Comparison of ENCODE assay signal across 17 cellular contexts in genomic region chr2:109368798-109369197, GRCh38.
DNase-seq lines count a peak whose midpoint lies in the region; ATAC-seq and TF ChIP-seq lines count a peak whose summit lies in the region.
"Had no signal": no experiment of that assay in that cellular context is flagged by ENCODE, and none has a peak within 500 bp of the region (broad histone marks: within the 10 kb centered on the region; RNA-seq: fewer than 3 reads in every experiment).

No MANE protein-coding gene starts in this region.

- no peak overlapping the region for H3K4me2 ChIP-seq in GM23338
- H3K4me2 ChIP-seq: PC-9 had no signal

- H2AFZ ChIP-seq in GM23338: no peak overlapping the region
- H2AFZ ChIP-seq: PC-9 had no signal

- no peak for TF ChIP-seq EP300 in stomach (IDR thresholded peaks at IDR 0.05)

- H3K9me3 ChIP-seq in HEK293 (ENCODE audit: control insufficient read depth, insufficient read depth, low read depth, low read length) (no peaks in the 10 kb centered on the region), endodermal cell (ENCODE audit: control insufficient read depth, low read length) (no peaks in the 10 kb centered on the region), stomach (no peaks in the 10 kb centered on the region)

- H3K27me3 Mint-ChIP-seq in GM23338 (ENCODE audit: insufficient read depth, low read depth, poor library complexity) (peaks cover 2% of the 10 kb centered on the region), endodermal cell (ENCODE audit: insufficient read depth) (no peaks in the 10 kb centered on the region)
- H3K27me3 Mint-ChIP-seq: B cell; CD4-positive, alpha-beta T cell had no signal

- H3K9me2 ChIP-seq in GM23338 (ENCODE audit: insufficient read depth): no peaks in the 10 kb centered on the region

- no peaks in the 10 kb centered on the region for H4K20me1 ChIP-seq in GM23338 (replicated peaks; ENCODE audit: insufficient read depth)

- no peaks in the 10 kb centered on the region for H3K9me3 Mint-ChIP-seq in GM23338
- no peaks in the 10 kb centered on the region for H3K9me3 Mint-ChIP-seq in endodermal cell
- H3K9me3 Mint-ChIP-seq: CD4-positive, alpha-beta T cell had no signal

- no peaks in the 10 kb centered on the region; the same call in 2 of the 3 replicates for H3K4me1 Mint-ChIP-seq in GM23338
- H3K4me1 Mint-ChIP-seq in endodermal cell: no peaks in the 10 kb centered on the region
- H3K4me1 Mint-ChIP-seq: B cell had no signal

- POLR2A ChIA-PET in HEK293 (lab: Yijun Ruan, JAX): no interaction called here

- H3K27me3 ChIP-seq in GM23338 (ENCODE audit: insufficient read depth) (no peaks in the 10 kb centered on the region), endodermal cell (ENCODE audit: control insufficient read depth, insufficient read depth, low read length, poor library complexity, severe bottlenecking) (no peaks in the 10 kb centered on the region), stomach (no peaks in the 10 kb centered on the region)

- no peak overlapping the region for H3K27ac Mint-ChIP-seq in GM23338
- H3K27ac Mint-ChIP-seq in endodermal cell: no peak overlapping the region
- H3K27ac Mint-ChIP-seq: B cell; CD4-positive, alpha-beta T cell had no signal

- no peaks in the 10 kb centered on the region for H3K79me2 ChIP-seq in GM23338 (replicated peaks; ENCODE audit: insufficient read depth)

- no peaks in the 10 kb centered on the region; the same call in 2 of the 3 replicates for H3K36me3 Mint-ChIP-seq in GM23338 (ENCODE audit: low read depth)
- H3K36me3 Mint-ChIP-seq in endodermal cell (ENCODE audit: low read depth): no peaks in the 10 kb centered on the region

- TF ChIP-seq CTCF in GM23338 (conservative IDR thresholded peaks at IDR 0.05; ENCODE audit: low read depth in 2 of 2) (no peak), HEK293 (tag by site-specific recombination; IDR thresholded peaks at IDR 0.05) (no peak), endodermal cell (conservative IDR thresholded peaks at IDR 0.05) (no peak), stomach (IDR thresholded peaks at IDR 0.05) (no peak)

- DNase-seq in GM23338 (ENCODE audit: low spot score) (no peak), endodermal cell (peak; percentile 35), stomach (peak; percentile 11), substantia nigra (lab: John Stamatoyannopoulos, UW) (no peak), middle frontal gyrus (ENCODE audit: extremely low spot score, low spot score) (no peak)
- DNase-seq: DMS79, KBM-7, NCI-H146, NCI-H2081 treated with DMSO at 0.1 percent for 48 hours, NCI-H345, NCI-H69, PC-9, SHP77 had no signal

- H3K27ac ChIP-seq in GM23338 (ENCODE audit: low read depth): no peak overlapping the region
- no peak overlapping the region for H3K27ac ChIP-seq in HEK293 (ENCODE audit: extremely low read depth, low read depth, low read length)
- H3K27ac ChIP-seq in endodermal cell (ENCODE audit: low read depth, low read length): no peak overlapping the region
- H3K27ac ChIP-seq in stomach: no peak overlapping the region
- no peak overlapping the region for H3K27ac ChIP-seq in substantia nigra (ENCODE audit: low read depth, low read length, poor library complexity, severe bottlenecking)
- H3K27ac ChIP-seq: PC-9 had no signal

- H3K36me3 ChIP-seq in GM23338 (ENCODE audit: insufficient read depth) (no peaks in the 10 kb centered on the region), HEK293 (ENCODE audit: control insufficient read depth in 2 of 2, insufficient read depth in 1 of 2, low read length in 2 of 2) (peaks cover 0 to 13% of the 10 kb centered on the region in 2 experiments; a peak in 1 of 3 replicates), endodermal cell (ENCODE audit: control insufficient read depth, insufficient read depth, low read length) (no peaks in the 10 kb centered on the region), stomach (peaks cover 0 to 9% (median 0%) of the 10 kb centered on the region in 4 donors)

- no peak overlapping the region for H3K9ac ChIP-seq in endodermal cell (ENCODE audit: extremely low read depth, low read length, poor library complexity, severe bottlenecking)

- H3K4me3 Mint-ChIP-seq in GM23338: no peak overlapping the region
- no peak overlapping the region for H3K4me3 Mint-ChIP-seq in endodermal cell
- H3K4me3 Mint-ChIP-seq: B cell; CD4-positive, alpha-beta T cell had no signal

- no peaks in the 10 kb centered on the region for H3F3A ChIP-seq in GM23338 (replicated peaks; ENCODE audit: low read depth)

- WGBS in endodermal cell (ENCODE audit: insufficient coverage in 1 of 2, insufficient read length in 1 of 2), 2 experiments: 81 to 88% methylated on average over 8 to 10 of the region's 10 CpGs
- WGBS in stomach, 5 donors: 83 to 91% (median 87%) methylated on average over 10 of the region's 10 CpGs

- no peak for TF ChIP-seq POLR2A in stomach (IDR thresholded peaks at IDR 0.05)

- no peak overlapping the region for H3K4me3 ChIP-seq in GM23338
- no peak overlapping the region for H3K4me3 ChIP-seq in HEK293 (ENCODE audit: low read depth, low read length)
- H3K4me3 ChIP-seq in endodermal cell (ENCODE audit: low read length): no peak overlapping the region
- no peak overlapping the region for H3K4me3 ChIP-seq in stomach
- H3K4me3 ChIP-seq: PC-9 had no signal

- peak; percentile 30; the same call in 2 of the 3 replicates for ATAC-seq in GM23338
- ATAC-seq in GM21423 (IDR thresholded peaks at IDR 0.05; ENCODE audit: unreplicated experiment): no peak

- H3K4me1 ChIP-seq in GM23338 (ENCODE audit: insufficient read depth): no peaks in the 10 kb centered on the region
- no peaks in the 10 kb centered on the region for H3K4me1 ChIP-seq in HEK293 (ENCODE audit: control insufficient read depth, insufficient read depth, low read length)
- H3K4me1 ChIP-seq in endodermal cell (ENCODE audit: control insufficient read depth, insufficient read depth, low read length): no peaks in the 10 kb centered on the region
- H3K4me1 ChIP-seq in stomach: no peaks in the 10 kb centered on the region

- CTCF ChIA-PET in HEK293 (lab: Yijun Ruan, JAX): no interaction called here

- intact Hi-C loops in stomach (cut with DNase I; ENCODE audit: low total_unique reads): no loop called here

TF ChIP-seq in GM23338, 12 proteins besides CTCF, POLR2A, EP300 and RAD21:
- TF ChIP-seq STAT1 (IDR thresholded peaks at IDR 0.05; ENCODE audit: unreplicated experiment): no peak
- no peak for TF ChIP-seq EZH2 (IDR thresholded peaks at IDR 0.05; ENCODE audit: low read depth, unreplicated experiment)
- TF ChIP-seq CREB1 (CRISPR knock-in tag; IDR thresholded peaks at IDR 0.05; ENCODE audit: low read depth): no peak

TF ChIP-seq in HEK293, 187 proteins besides CTCF, POLR2A, EP300 and RAD21:
- TF ChIP-seq ZNF202 (tag by site-specific recombination; IDR thresholded peaks at IDR 0.05; ENCODE audit: borderline replicate concordance) (no peak), ZFHX2 (tag by site-specific recombination; conservative IDR thresholded peaks at IDR 0.05) (0 out of 2 replicates have a peak, but pooled peaks have one; percentile 16)

Comparison
In these comparisons a context has a peak if more than half of its experiments do, and no peak if none do; other contexts are left out.
1. DNase-seq: peak in endodermal cell (single experiment) and stomach (single experiment); none in GM23338 (single experiment), substantia nigra (0 of 49) and middle frontal gyrus (single experiment).